Comparison of ENCODE assay signal across 8 cellular contexts in genomic region chr6:120826253-120826652, GRCh38.
DNase-seq lines count a peak whose midpoint lies in the region; ATAC-seq and TF ChIP-seq lines count a peak whose summit lies in the region.

No MANE protein-coding gene starts in this region.

- no peak overlapping the region for H3K27ac ChIP-seq in GM23338 (ENCODE audit: low read depth)
- H3K27ac ChIP-seq in hepatocyte = no peak overlapping the region

- no peaks in the 10 kb centered on the region for H3K27me3 Mint-ChIP-seq in GM23338 (ENCODE audit: insufficient read depth, low read depth, poor library complexity)
- H3K27me3 Mint-ChIP-seq in activated T-helper 1 cell treated with anti-CD3 and anti-CD28 coated beads, Interleukin-12 subunit alpha, Interleukin-12 subunit beta, Interleukin-2, Interleukin-4 antibody, amounts not matched to agents 30 ng/mL and 10 ng/mL and 1 ng/mL, durations not matched to agents 14 hours and 24 hours and 36 hours (ENCODE audit: insufficient read depth) = no peaks in the 10 kb centered on the region

- no peak overlapping the region for H2AFZ ChIP-seq in GM23338
- H2AFZ ChIP-seq in hepatocyte = no peak overlapping the region

- no peaks in the 10 kb centered on the region for H3K27me3 ChIP-seq in GM23338 (ENCODE audit: insufficient read depth)
- no peaks in the 10 kb centered on the region for H3K27me3 ChIP-seq in hepatocyte

- H3K4me1 Mint-ChIP-seq in GM23338 = no peaks in the 10 kb centered on the region
- no peaks in the 10 kb centered on the region for H3K4me1 Mint-ChIP-seq in activated T-helper 1 cell treated with anti-CD3 and anti-CD28 coated beads, Interleukin-12 subunit alpha, Interleukin-12 subunit beta, Interleukin-2, Interleukin-4 antibody, amounts not matched to agents 30 ng/mL and 10 ng/mL and 1 ng/mL, durations not matched to agents 14 hours and 24 hours and 36 hours (ENCODE audit: low read depth)

- ATAC-seq in GM23338 (peak; percentile 65), GM21825 (IDR thresholded peaks at IDR 0.05; ENCODE audit: unreplicated experiment) (no peak), GM21723 (IDR thresholded peaks at IDR 0.05; ENCODE audit: unreplicated experiment) (no peak)

- no peaks in the 10 kb centered on the region; the same call in 2 of the 3 replicates for H3K36me3 Mint-ChIP-seq in GM23338 (ENCODE audit: low read depth)
- H3K36me3 Mint-ChIP-seq in activated T-helper 1 cell treated with anti-CD3 and anti-CD28 coated beads, Interleukin-12 subunit alpha, Interleukin-12 subunit beta, Interleukin-2, Interleukin-4 antibody, amounts not matched to agents 30 ng/mL and 10 ng/mL and 1 ng/mL, durations not matched to agents 14 hours and 24 hours and 36 hours (ENCODE audit: low read depth) = no peaks in the 10 kb centered on the region

- H3K9me3 Mint-ChIP-seq in GM23338 = peaks cover 6% of the 10 kb centered on the region; the same call in 1 of the 3 replicates
- H3K9me3 Mint-ChIP-seq in activated T-helper 1 cell treated with anti-CD3 and anti-CD28 coated beads, Interleukin-12 subunit alpha, Interleukin-12 subunit beta, Interleukin-2, Interleukin-4 antibody, amounts not matched to agents 30 ng/mL and 10 ng/mL and 1 ng/mL, durations not matched to agents 14 hours and 24 hours and 36 hours = no peaks in the 10 kb centered on the region

- intact Hi-C loops in activated T-helper 1 cell treated with anti-CD3 and anti-CD28 coated beads, Interleukin-12 subunit alpha, Interleukin-12 subunit beta, Interleukin-2, Interleukin-4 antibody, amounts not matched to agents 30 ng/mL and 10 ng/mL and 1 ng/mL, durations not matched to agents 14 hours and 24 hours and 36 hours (cut with micrococcal nuclease) = loop anchor here (2.0 kb wide), 1 partner anchor 1083 kb away; no protein-coding TSS in a partner anchor

- no peak overlapping the region for H3K27ac Mint-ChIP-seq in GM23338
- no peak overlapping the region for H3K27ac Mint-ChIP-seq in activated T-helper 1 cell treated with anti-CD3 and anti-CD28 coated beads, Interleukin-12 subunit alpha, Interleukin-12 subunit beta, Interleukin-2, Interleukin-4 antibody, amounts not matched to agents 30 ng/mL and 10 ng/mL and 1 ng/mL, durations not matched to agents 14 hours and 24 hours and 36 hours

- H3K79me2 ChIP-seq in GM23338 (replicated peaks; ENCODE audit: insufficient read depth) (no peaks in the 10 kb centered on the region), hepatocyte (no peaks in the 10 kb centered on the region)

- no peaks in the 10 kb centered on the region for H4K20me1 ChIP-seq in GM23338 (replicated peaks; ENCODE audit: insufficient read depth)
- H4K20me1 ChIP-seq in hepatocyte (ENCODE audit: insufficient read depth, poor library complexity, severe bottlenecking) = no peaks in the 10 kb centered on the region

- TF ChIP-seq CTCF in GM23338 (conservative IDR thresholded peaks at IDR 0.05; ENCODE audit: low read depth in 2 of 2) (peak; percentile 76 to 92), hepatocyte (IDR thresholded peaks at IDR 0.05; ENCODE audit: poor library complexity) (peak; percentile 71)

- no peaks in the 10 kb centered on the region for H3F3A ChIP-seq in GM23338 (replicated peaks; ENCODE audit: low read depth)

- H3K4me2 ChIP-seq in GM23338 = no peak overlapping the region
- H3K4me2 ChIP-seq in hepatocyte = no peak overlapping the region

- 45% methylated on average over 2 of the region's 2 CpGs for WGBS in hepatocyte (ENCODE audit: low lambda C conversion rate, missing lambda C conversion rate)

- H3K4me1 ChIP-seq in GM23338 (ENCODE audit: insufficient read depth) (no peaks in the 10 kb centered on the region), hepatocyte (ENCODE audit: insufficient read depth) (no peaks in the 10 kb centered on the region)

- H3K9me2 ChIP-seq in GM23338 (ENCODE audit: insufficient read depth) (no peaks in the 10 kb centered on the region), hepatocyte (replicated peaks; ENCODE audit: insufficient read depth) (no peaks in the 10 kb centered on the region)

- no peaks in the 10 kb centered on the region for H3K9me3 ChIP-seq in hepatocyte (ENCODE audit: low read depth)

- no peak overlapping the region for H3K4me3 ChIP-seq in GM23338
- H3K4me3 ChIP-seq in hepatocyte = no peak overlapping the region

- H3K36me3 ChIP-seq in GM23338 (ENCODE audit: insufficient read depth) (no peaks in the 10 kb centered on the region), hepatocyte (replicated peaks; ENCODE audit: insufficient read depth, low read depth) (no peaks in the 10 kb centered on the region)

- peak; percentile 4 for DNase-seq in Caki2 (ENCODE audit: low read depth)
- DNase-seq in GM23338 (ENCODE audit: low spot score) = peak; percentile 69
- DNase-seq in RKO (ENCODE audit: low spot score) = peak; percentile 10
- DNase-seq in hepatocyte (ENCODE audit: low spot score) = peak; percentile 65
- DNase-seq in activated T-helper 1 cell treated with anti-CD3 and anti-CD28 coated beads, Interleukin-12 subunit alpha, Interleukin-12 subunit beta, Interleukin-2, Interleukin-4 antibody, amounts not matched to agents 30 ng/mL and 10 ng/mL and 1 ng/mL, durations not matched to agents 14 hours and 24 hours and 36 hours (ENCODE audit: low spot score) = no peak
- DNase-seq in DMS114 treated with DMSO at 0.1 percent for 48 hours (lab: John Stamatoyannopoulos, UW; ENCODE audit: unreplicated experiment) = no peak

- in situ Hi-C loops in Caki2 (cut with HindIII; ENCODE audit: low pct_unique_long_range_greater_than_20kb, low sequenced_read_pairs) = no loop called here

- no peak overlapping the region for H3K4me3 Mint-ChIP-seq in GM23338
- H3K4me3 Mint-ChIP-seq in activated T-helper 1 cell treated with anti-CD3 and anti-CD28 coated beads, Interleukin-12 subunit alpha, Interleukin-12 subunit beta, Interleukin-2, Interleukin-4 antibody, amounts not matched to agents 30 ng/mL and 10 ng/mL and 1 ng/mL, durations not matched to agents 14 hours and 24 hours and 36 hours = no peak overlapping the region

TF ChIP-seq in GM23338, 12 proteins besides CTCF, POLR2A, EP300 and RAD21:
- TF ChIP-seq, protein P1, sequence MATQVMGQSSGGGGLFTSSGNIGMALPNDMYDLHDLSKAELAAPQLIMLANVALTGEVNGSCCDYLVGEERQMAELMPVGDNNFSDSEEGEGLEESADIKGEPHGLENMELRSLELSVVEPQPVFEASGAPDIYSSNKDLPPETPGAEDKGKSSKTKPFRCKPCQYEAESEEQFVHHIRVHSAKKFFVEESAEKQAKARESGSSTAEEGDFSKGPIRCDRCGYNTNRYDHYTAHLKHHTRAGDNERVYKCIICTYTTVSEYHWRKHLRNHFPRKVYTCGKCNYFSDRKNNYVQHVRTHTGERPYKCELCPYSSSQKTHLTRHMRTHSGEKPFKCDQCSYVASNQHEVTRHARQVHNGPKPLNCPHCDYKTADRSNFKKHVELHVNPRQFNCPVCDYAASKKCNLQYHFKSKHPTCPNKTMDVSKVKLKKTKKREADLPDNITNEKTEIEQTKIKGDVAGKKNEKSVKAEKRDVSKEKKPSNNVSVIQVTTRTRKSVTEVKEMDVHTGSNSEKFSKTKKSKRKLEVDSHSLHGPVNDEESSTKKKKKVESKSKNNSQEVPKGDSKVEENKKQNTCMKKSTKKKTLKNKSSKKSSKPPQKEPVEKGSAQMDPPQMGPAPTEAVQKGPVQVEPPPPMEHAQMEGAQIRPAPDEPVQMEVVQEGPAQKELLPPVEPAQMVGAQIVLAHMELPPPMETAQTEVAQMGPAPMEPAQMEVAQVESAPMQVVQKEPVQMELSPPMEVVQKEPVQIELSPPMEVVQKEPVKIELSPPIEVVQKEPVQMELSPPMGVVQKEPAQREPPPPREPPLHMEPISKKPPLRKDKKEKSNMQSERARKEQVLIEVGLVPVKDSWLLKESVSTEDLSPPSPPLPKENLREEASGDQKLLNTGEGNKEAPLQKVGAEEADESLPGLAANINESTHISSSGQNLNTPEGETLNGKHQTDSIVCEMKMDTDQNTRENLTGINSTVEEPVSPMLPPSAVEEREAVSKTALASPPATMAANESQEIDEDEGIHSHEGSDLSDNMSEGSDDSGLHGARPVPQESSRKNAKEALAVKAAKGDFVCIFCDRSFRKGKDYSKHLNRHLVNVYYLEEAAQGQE (IDR thresholded peaks at IDR 0.05; ENCODE audit: unreplicated experiment) = no peak
- TF ChIP-seq ZNF331 (CRISPR knock-in tag; IDR thresholded peaks at IDR 0.05; ENCODE audit: low read depth) = no peak
- TF ChIP-seq EZH2phosphoT487 (IDR thresholded peaks at IDR 0.05; ENCODE audit: unreplicated experiment) = no peak
- TF ChIP-seq CREB1 (CRISPR knock-in tag; IDR thresholded peaks at IDR 0.05; ENCODE audit: low read depth) = no peak
- TF ChIP-seq, protein P2, sequence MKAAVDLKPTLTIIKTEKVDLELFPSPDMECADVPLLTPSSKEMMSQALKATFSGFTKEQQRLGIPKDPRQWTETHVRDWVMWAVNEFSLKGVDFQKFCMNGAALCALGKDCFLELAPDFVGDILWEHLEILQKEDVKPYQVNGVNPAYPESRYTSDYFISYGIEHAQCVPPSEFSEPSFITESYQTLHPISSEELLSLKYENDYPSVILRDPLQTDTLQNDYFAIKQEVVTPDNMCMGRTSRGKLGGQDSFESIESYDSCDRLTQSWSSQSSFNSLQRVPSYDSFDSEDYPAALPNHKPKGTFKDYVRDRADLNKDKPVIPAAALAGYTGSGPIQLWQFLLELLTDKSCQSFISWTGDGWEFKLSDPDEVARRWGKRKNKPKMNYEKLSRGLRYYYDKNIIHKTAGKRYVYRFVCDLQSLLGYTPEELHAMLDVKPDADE (IDR thresholded peaks at IDR 0.05) = no peak
- no peak for TF ChIP-seq JUNB (IDR thresholded peaks at IDR 0.05; ENCODE audit: unreplicated experiment)
- TF ChIP-seq NANOG (IDR thresholded peaks at IDR 0.05; ENCODE audit: borderline replicate concordance) = no peak
- TF ChIP-seq STAT1 (IDR thresholded peaks at IDR 0.05; ENCODE audit: unreplicated experiment) = no peak
- no peak for TF ChIP-seq EZH2 (IDR thresholded peaks at IDR 0.05; ENCODE audit: low read depth, unreplicated experiment)

Comparison
In these comparisons a context has a peak if more than half of its experiments do, and no peak if none do; other contexts are left out.
1. DNase-seq: peak in Caki2 (single experiment), GM23338 (single experiment), RKO (single experiment) and hepatocyte (single experiment); none in activated T-helper 1 cell treated with anti-CD3 and anti-CD28 coated beads, Interleukin-12 subunit alpha, Interleukin-12 subunit beta, Interleukin-2, Interleukin-4 antibody, amounts not matched to agents 30 ng/mL and 10 ng/mL and 1 ng/mL, durations not matched to agents 14 hours and 24 hours and 36 hours (single experiment) and DMS114 treated with DMSO at 0.1 percent for 48 hours (single experiment).